In genomic region chr1:156677616-156678596, GRCh38 we compare ENCODE assay signal across 9 cellular contexts. TPM values are rescaled to one million over a fixed set of nuclear protein-coding genes. Genes with fewer than 3 reads are reported as not detected.
DNase-seq lines count a peak whose midpoint lies in the region; ATAC-seq and TF ChIP-seq lines count a peak whose summit lies in the region.
"Had no signal": no experiment of that assay in that cellular context is flagged by ENCODE, and none has a peak within 500 bp of the region (broad histone marks: within the 10 kb centered on the region; RNA-seq: fewer than 3 reads in every experiment).

No MANE protein-coding gene starts in this region.

- H3K36me3 ChIP-seq in Peyer's patch (no peaks in the 10 kb centered on the region), breast epithelium (no peaks in the 10 kb centered on the region), skeletal muscle satellite cell (ENCODE audit: insufficient read depth, low read length) (peaks cover 2% of the 10 kb centered on the region)

- peak; percentile 46 to 86 (median 75) for TF ChIP-seq CTCF in Peyer's patch (IDR thresholded peaks at IDR 0.05)
- TF ChIP-seq CTCF in breast epithelium (IDR thresholded peaks at IDR 0.05), result peak; percentile 87 to 94 (median 90)

- peak overlapping the region; percentile 84 for H3K4me2 ChIP-seq in skeletal muscle satellite cell (ENCODE audit: low read length)

- H3K27me3 ChIP-seq in Peyer's patch (peaks cover 0 to 9% of the 10 kb centered on the region in 2 donors), breast epithelium (peaks cover 0 to 4% of the 10 kb centered on the region in 2 donors), skeletal muscle satellite cell (ENCODE audit: control insufficient read depth, insufficient read depth, low read length) (peaks cover 32% of the 10 kb centered on the region)

- H3K9me3 ChIP-seq in Peyer's patch (no peaks in the 10 kb centered on the region), breast epithelium (no peaks in the 10 kb centered on the region), skeletal muscle satellite cell (replicated peaks; ENCODE audit: low read length) (no peaks in the 10 kb centered on the region)

- H3K9ac ChIP-seq in skeletal muscle satellite cell (ENCODE audit: low read depth, low read length), result peak overlapping the region; percentile 85

- DNase-seq in NCI-H1436 (lab: John Stamatoyannopoulos, UW) (peak; percentile 44), NCI-H1436 treated with DMSO at 0.1 percent for 48 hours (lab: John Stamatoyannopoulos, UW) (no peak), KG1 (lab: John Stamatoyannopoulos, UW) (peak; percentile 51), Peyer's patch (peak in 2 of 3 donors; percentile 31 to 75), breast epithelium (ENCODE audit: low spot score in 2 of 2) (peak in 1 of 2 donors; percentile 57), iPS-NIHi11 (ENCODE audit: low spot score) (peak; percentile 61)

- no peak for ATAC-seq in HG03097 (IDR thresholded peaks at IDR 0.05; ENCODE audit: low FRiP score, unreplicated experiment)

- TF ChIP-seq POLR2A in Peyer's patch (IDR thresholded peaks at IDR 0.05) (no peak), breast epithelium (IDR thresholded peaks at IDR 0.05) (no peak)

- H3K4me1 ChIP-seq in Peyer's patch, result peaks cover 0 to 40% (median 8%) of the 10 kb centered on the region in 4 donors
- H3K4me1 ChIP-seq in breast epithelium, result peaks cover 5 to 24% of the 10 kb centered on the region in 2 donors
- H3K4me1 ChIP-seq in skeletal muscle satellite cell (ENCODE audit: control insufficient read depth, insufficient read depth, low read length), result peaks cover 34% of the 10 kb centered on the region

- H3K27ac ChIP-seq in Peyer's patch, result peak overlapping the region in 3 of 4 donors; percentile 10 to 61 (median 61)
- peak overlapping the region; percentile 79 to 81 for H3K27ac ChIP-seq in breast epithelium

- intact Hi-C loops in breast epithelium (cut with DNase I; ENCODE audit: low total_unique reads), result no loop called here

- H3K4me3 ChIP-seq in Peyer's patch, result peak overlapping the region; percentile 18 to 48 (median 36)
- peak overlapping the region; percentile 49 to 76 (median 63) for H3K4me3 ChIP-seq in breast epithelium
- peak overlapping the region; percentile 71 for H3K4me3 ChIP-seq in skeletal muscle satellite cell (ENCODE audit: low read length)

RNA-seq across cellular contexts. Expression of gene NES, which starts 0.7 kb away (rescaled TPM):
- total RNA-seq in Peyer's patch, result 10 to 100 TPM in 1 of 4 donors, 1 to 10 TPM in 3; 2.8 to 25.6 (median 3.1) TPM
- total RNA-seq in breast epithelium, result 10 to 100 TPM in 2 of 3 donors, 1 to 10 TPM in 1; 9.9 to 28.5 (median 14.9) TPM
- 10.6 and 46.1 TPM in 2 replicates for total RNA-seq in skeletal muscle satellite cell (2012; rRNA removed)

RNA-seq across cellular contexts. Expression of gene CRABP2, which starts 27.5 kb away (rescaled TPM):
- total RNA-seq in Peyer's patch (1 to 10 TPM in 2 of 4 donors, not detected in 2; 3.6 to 5.0 TPM), breast epithelium (10 to 100 TPM in 2 of 3 donors, 1 to 10 TPM in 1; 4.2 to 61.6 (median 28.2) TPM)
- total RNA-seq in skeletal muscle satellite cell (2012; rRNA removed), result 12.4 and 20.3 TPM in 2 replicates

RNA-seq across cellular contexts. Expression of gene BCAN, which starts 36.0 kb away (rescaled TPM):
- 1 to 10 TPM in 1 of 4 donors, under 1 TPM in 1, not detected in 2; 0.28 to 1.3 TPM for total RNA-seq in Peyer's patch
- under 1 TPM in 1 of 3 donors, not detected in 2; 0.44 TPM for total RNA-seq in breast epithelium
- total RNA-seq in skeletal muscle satellite cell (2012; rRNA removed), result not detected in 2 replicates
- total RNA-seq: CD4-positive, CD25-positive, alpha-beta regulatory T cell had no signal

RNA-seq across cellular contexts. Expression of gene METTL25B, which starts 50.4 kb away (rescaled TPM):
- total RNA-seq in Peyer's patch (10 to 100 TPM; 33.8 to 95.2 (median 64.9) TPM), breast epithelium (10 to 100 TPM; 15.5 to 41.3 (median 30.2) TPM)
- 5.7 and 7.1 TPM in 2 replicates for total RNA-seq in skeletal muscle satellite cell (2012; rRNA removed)

RNA-seq across cellular contexts. Expression of gene ISG20L2, which starts 50.7 kb away (rescaled TPM):
- total RNA-seq in Peyer's patch (10 to 100 TPM; 22.4 to 47.2 (median 27.9) TPM), breast epithelium (10 to 100 TPM; 13.6 to 25.2 (median 21.0) TPM)
- total RNA-seq in skeletal muscle satellite cell (2012; rRNA removed), result 22.1 and 27.4 TPM in 2 replicates
